Comparison of ENCODE assay signal across 12 cellular contexts in the genomic region with DNA sequence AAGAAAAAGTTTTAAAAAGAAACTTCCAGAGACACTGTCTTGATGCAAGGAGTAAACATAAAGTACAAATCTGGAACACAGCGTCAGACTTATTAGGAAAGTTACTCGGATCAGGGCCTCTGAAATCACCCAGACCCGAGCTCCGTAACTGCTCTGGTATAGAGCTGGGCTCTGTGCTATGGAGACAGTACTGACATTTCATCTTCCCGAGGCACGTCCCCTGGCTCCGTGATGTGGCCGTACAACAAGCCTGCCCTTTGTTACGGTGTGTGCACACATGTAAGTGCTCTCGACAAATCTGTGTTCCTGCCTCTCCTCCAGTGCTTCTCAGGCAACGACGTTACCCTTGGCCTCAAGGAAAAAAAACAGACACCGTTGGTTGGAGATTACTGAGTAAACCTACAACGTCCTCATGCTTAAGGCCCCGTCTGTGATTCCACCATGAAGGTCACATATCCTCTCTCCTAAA.
A peak's percentile ranks its signal among the peaks of the same experiment; 100 is the strongest.
DNase-seq lines count a peak whose midpoint lies in the region; ATAC-seq, FAIRE-seq and TF ChIP-seq lines count a peak whose summit lies in the region.
"Had no signal": no experiment of that assay in that cellular context is flagged by ENCODE, and none has a peak within 500 bp of the region (broad histone marks: within the 10 kb centered on the region; RNA-seq: fewer than 3 reads in every experiment).

No MANE protein-coding gene starts in this region.

- no peak overlapping the region for H3K4ac ChIP-seq in H1 (replicated peaks; ENCODE audit: insufficient read length, low read depth, low read length)

- H4K5ac ChIP-seq in H1 (ENCODE audit: insufficient read length, low read depth, low read length) = no peak overlapping the region

- no peak for TF ChIP-seq RAD21 in H1 (IDR thresholded peaks at IDR 0.05 in 1 of 2, conservative IDR thresholded peaks at IDR 0.05 in 1 of 2; ENCODE audit: low read depth in 2 of 2, low read length in 2 of 2)

- H3K18ac ChIP-seq in H1 (ENCODE audit: extremely low read depth, low read length) = no peak overlapping the region

- H2AK5ac ChIP-seq in H1 (ENCODE audit: low read depth, low read length) = no peak overlapping the region

- no peak for FAIRE-seq in H1 (lab: Jason Lieb, UNC)
- FAIRE-seq: GM12878 had no signal

- H3K36me3 ChIP-seq in H1 (ENCODE audit: control insufficient read depth in 2 of 4, insufficient read depth in 4 of 4, low read length in 3 of 4) = no peaks in the 10 kb centered on the region

- no peak for ATAC-seq in GM21526 (IDR thresholded peaks at IDR 0.05; ENCODE audit: low FRiP score, unreplicated experiment)
- ATAC-seq: GM12878 had no signal

- no peak for TF ChIP-seq CTCF in H1 (IDR thresholded peaks at IDR 0.05; ENCODE audit: control extremely low read depth in 1 of 3, insufficient read depth in 1 of 3, low read depth in 1 of 3, low read length in 3 of 3)

- peaks cover 0 to 2% (median under 1%) of the 10 kb centered on the region in 4 experiments; a peak in 2 of 7 replicates for H3K4me1 ChIP-seq in H1 (replicated peaks in 1 of 4; ENCODE audit: control insufficient read depth in 3 of 4, insufficient read depth in 4 of 4, low read length in 3 of 4)

- H3K23me2 ChIP-seq in H1 (ENCODE audit: low read depth, low read length) = no peaks in the 10 kb centered on the region

- H3K23ac ChIP-seq in H1 (ENCODE audit: insufficient read length) = no peak overlapping the region

- no peak overlapping the region for H2BK20ac ChIP-seq in H1 (ENCODE audit: low read length)

- peak overlapping the region; percentile 10; the same call in 1 of the 2 replicates for H2AFZ ChIP-seq in H1 (ENCODE audit: low read length)

- H3K27ac ChIP-seq in H1 (ENCODE audit: low read depth, low read length) = no peak overlapping the region

- no peak overlapping the region for H2BK12ac ChIP-seq in H1 (ENCODE audit: low read depth, low read length)

- H4K91ac ChIP-seq in H1 (replicated peaks; ENCODE audit: insufficient read length, low read length) = no peak overlapping the region

- H2BK15ac ChIP-seq in H1 (ENCODE audit: low read length) = no peak overlapping the region

- TF ChIP-seq EP300 in H1 (IDR thresholded peaks at IDR 0.05; ENCODE audit: borderline replicate concordance in 1 of 2, low read depth in 2 of 2, low read length in 2 of 2) = no peak

- H3K56ac ChIP-seq in H1 (replicated peaks; ENCODE audit: insufficient read length, low read depth, low read length) = no peak overlapping the region

- DNase-seq in NCI-H1092 treated with DMSO at 0.1 percent for 48 hours (lab: John Stamatoyannopoulos, UW) (peak; percentile 88), H1 (ENCODE audit: low read depth in 1 of 2, low spot score in 2 of 2) (no peak), mesenteric fat pad (ENCODE audit: low spot score) (peak; percentile 69), superior temporal gyrus (ENCODE audit: extremely low spot score) (peak; percentile 56), HuH-7 (ENCODE audit: low spot score) (no peak)
- no peak for DNase-seq in activated effector memory CD4-positive, alpha-beta T cell treated with Interleukin-2 at 50 U/mL for 16 hours
- DNase-seq in activated CD4-positive, alpha-beta T cell treated with anti-CD3 and anti-CD28 coated beads, Interleukin-2, amount 50 U/mL, for 48 hours = no peak
- DNase-seq: mesendoderm, NCI-H748 treated with DMSO at 0.1 percent for 48 hours, T1000 had no signal

- no peak overlapping the region for H3K4me2 ChIP-seq in H1 (ENCODE audit: insufficient read depth in 1 of 2, low read depth in 2 of 2, low read length in 2 of 2)

- no peak overlapping the region for H3K4me3 ChIP-seq in H1 (ENCODE audit: extremely low read depth in 1 of 4, insufficient read depth in 2 of 4, low read depth in 3 of 4, low read length in 4 of 4)
- H3K4me3 ChIP-seq: GM12878 had no signal

- H3K79me1 ChIP-seq in H1 (ENCODE audit: low read depth, low read length) = no peaks in the 10 kb centered on the region

- H2BK5ac ChIP-seq in H1 (ENCODE audit: low read depth, low read length) = no peak overlapping the region

- H2BK120ac ChIP-seq in H1 (replicated peaks; ENCODE audit: low read depth, low read length) = no peak overlapping the region

- CTCF ChIA-PET in H1 (lab: Charles Lee; ENCODE audit: partially characterized antibody) = interaction anchor here (1.0 kb wide), 2 partner anchors 230 to 258 kb away, joined by 3 read pairs; no protein-coding TSS in a partner anchor

- no peak for TF ChIP-seq POLR2A in H1 (IDR thresholded peaks at IDR 0.05; ENCODE audit: control extremely low read depth in 1 of 2, low read depth in 2 of 2, low read length in 2 of 2)

- no peak overlapping the region for H3K9ac ChIP-seq in H1 (replicated peaks in 1 of 4; ENCODE audit: extremely low read depth in 1 of 4, low read depth in 3 of 4, low read length in 3 of 4)

- H4K8ac ChIP-seq in H1 (ENCODE audit: extremely low read depth, insufficient read depth, low read length) = no peak overlapping the region

- H3K27me3 ChIP-seq in H1 (replicated peaks in 1 of 4; ENCODE audit: control insufficient read depth in 3 of 4, extremely low read depth in 1 of 4, insufficient read depth in 3 of 4, low read length in 3 of 4) = no peaks in the 10 kb centered on the region

- no peaks in the 10 kb centered on the region for H3K79me2 ChIP-seq in H1 (ENCODE audit: control insufficient read depth in 1 of 2, insufficient read depth in 2 of 2, low read length in 2 of 2)

- 85% methylated on average over 15 of the region's 15 CpGs; no CpG with 5 or more reads in 1 of the 2 experiments for WGBS in H1 (ENCODE audit: extremely low coverage in 1 of 2, insufficient coverage in 1 of 2, insufficient read length in 1 of 2, insufficient replicate concordance in 2 of 2, low coverage in 1 of 2, low lambda C conversion rate in 2 of 2, missing lambda C conversion rate in 1 of 2), 2 experiments

- POLR2A ChIA-PET in H1 (lab: Charles Lee; ENCODE audit: partially characterized antibody) = interaction anchor here (1.3 kb wide), 1 partner anchor 18 kb away, joined by 3 read pairs; no protein-coding TSS in a partner anchor

- H3K14ac ChIP-seq in H1 (ENCODE audit: insufficient read length) = no peak overlapping the region

- H3K9me3 ChIP-seq in H1 (ENCODE audit: insufficient read depth in 2 of 2, low read depth in 1 of 2, low read length in 1 of 2) = no peaks in the 10 kb centered on the region

- no peaks in the 10 kb centered on the region for H4K20me1 ChIP-seq in H1 (replicated peaks in 1 of 2; ENCODE audit: control insufficient read depth in 1 of 2, insufficient read depth in 2 of 2, low read length in 2 of 2)

TF ChIP-seq in H1, 55 proteins besides CTCF, POLR2A, EP300 and RAD21 (continues in another document):
- TF ChIP-seq EZH2 (IDR thresholded peaks at IDR 0.05; ENCODE audit: low read depth, low read length, severe bottlenecking) = no peak
- no peak for TF ChIP-seq ZNF274 (IDR thresholded peaks at IDR 0.05; ENCODE audit: borderline replicate concordance, extremely low read depth, low read length)
- no peak for TF ChIP-seq SP4 (IDR thresholded peaks at IDR 0.05; ENCODE audit: low read length)
- TF ChIP-seq FOSL1 (IDR thresholded peaks at IDR 0.05; ENCODE audit: insufficient read depth, low read depth, low read length) = no peak
- no peak for TF ChIP-seq NANOG (IDR thresholded peaks at IDR 0.05; ENCODE audit: insufficient read depth, low read depth, low read length, poor library complexity, severe bottlenecking)
- no peak for TF ChIP-seq GTF2F1 (IDR thresholded peaks at IDR 0.05; ENCODE audit: borderline replicate concordance, low read depth, low read length)
- no peak for TF ChIP-seq TBP (IDR thresholded peaks at IDR 0.05; ENCODE audit: low read depth, low read length)
- TF ChIP-seq RFX5 (IDR thresholded peaks at IDR 0.05; ENCODE audit: borderline replicate concordance, low read depth, low read length) = no peak
- TF ChIP-seq EGR1 (IDR thresholded peaks at IDR 0.05; ENCODE audit: borderline replicate concordance, low read depth, low read length) = no peak
- no peak for TF ChIP-seq RNF2 (IDR thresholded peaks at IDR 0.05; ENCODE audit: borderline replicate concordance, low read depth, low read length, missing control alignments, poor library complexity, severe bottlenecking)
- no peak for TF ChIP-seq JUN (IDR thresholded peaks at IDR 0.05; ENCODE audit: low read depth, low read length)
- TF ChIP-seq CHD2 (IDR thresholded peaks at IDR 0.05; ENCODE audit: low read length) = no peak

Comparison
In these comparisons a context has a peak if more than half of its experiments do, and no peak if none do; other contexts are left out.
1. DNase-seq: peak in NCI-H1092 treated with DMSO at 0.1 percent for 48 hours (single experiment), mesenteric fat pad (single experiment) and superior temporal gyrus (single experiment); none in H1 (0 of 2), activated effector memory CD4-positive, alpha-beta T cell treated with Interleukin-2 at 50 U/mL for 16 hours (single experiment), HuH-7 (single experiment) and activated CD4-positive, alpha-beta T cell treated with anti-CD3 and anti-CD28 coated beads, Interleukin-2, amount 50 U/mL, for 48 hours (0 of 2).